8 cellular contexts compared by ENCODE assay signal in the genomic region with DNA sequence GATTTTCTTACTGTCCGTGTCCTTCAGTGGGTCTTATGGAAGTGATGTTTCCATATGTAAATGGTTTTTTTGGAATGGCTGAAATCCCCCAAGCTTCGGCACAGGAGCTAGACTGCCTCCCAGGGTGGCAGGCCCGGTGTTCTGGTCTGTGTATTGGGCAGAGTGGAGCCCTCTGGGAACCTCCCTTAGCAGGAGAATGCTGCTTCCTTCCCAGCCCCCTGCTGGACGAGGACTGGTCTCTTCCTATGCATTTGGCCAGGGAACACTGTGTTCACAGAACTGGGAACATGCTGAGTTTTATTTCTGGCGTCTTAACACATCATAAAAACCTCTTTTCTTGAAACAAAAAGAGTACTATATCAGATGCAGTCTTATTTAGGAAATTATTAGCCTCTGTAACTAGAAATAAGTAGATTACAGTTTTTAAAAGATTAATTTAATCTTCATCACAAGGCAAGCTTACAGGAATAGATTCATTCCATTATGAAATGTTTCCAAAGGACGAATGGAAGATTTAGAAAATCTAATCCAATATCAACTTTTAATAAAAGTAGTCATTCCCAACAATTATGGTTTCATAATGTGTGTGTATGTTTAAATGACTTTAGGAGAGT. TPM values are rescaled to one million over a fixed set of nuclear protein-coding genes. Genes with fewer than 3 reads are reported as not detected.
DNase-seq lines count a peak whose midpoint lies in the region; ATAC-seq and TF ChIP-seq lines count a peak whose summit lies in the region.

No MANE protein-coding gene starts in this region.

- peaks cover 61% of the 10 kb centered on the region for H3K4me1 Mint-ChIP-seq in Calu3 (ENCODE audit: low read depth, unreplicated experiment)
- peaks cover 50% of the 10 kb centered on the region for H3K4me1 Mint-ChIP-seq in brain
- peaks cover 12 to 23% of the 10 kb centered on the region in 2 donors for H3K4me1 Mint-ChIP-seq in effector memory CD8-positive, alpha-beta T cell (ENCODE audit: low read depth in 2 of 2)

- TF ChIP-seq CTCF in Calu3 (IDR thresholded peaks at IDR 0.05; ENCODE audit: unreplicated experiment), result peak; percentile 46
- TF ChIP-seq CTCF in brain (conservative IDR thresholded peaks at IDR 0.05), result peak; percentile 35 to 64
- TF ChIP-seq CTCF in left lung (IDR thresholded peaks at IDR 0.05), result peak; percentile 34 to 57

- H3K9me3 Mint-ChIP-seq in Calu3 (ENCODE audit: low read depth, unreplicated experiment) (no peaks in the 10 kb centered on the region), brain (peaks cover 0 to 3% (median 0%) of the 10 kb centered on the region in 5 experiments)
- H3K9me3 Mint-ChIP-seq in effector memory CD8-positive, alpha-beta T cell, result no peaks in the 10 kb centered on the region

- H3K4me3 Mint-ChIP-seq in Calu3 (ENCODE audit: low read depth, unreplicated experiment), result no peak overlapping the region
- peak overlapping the region in 1 of 5 experiments; percentile 9 for H3K4me3 Mint-ChIP-seq in brain
- H3K4me3 Mint-ChIP-seq in effector memory CD8-positive, alpha-beta T cell, result no peak overlapping the region

- H3K9me3 ChIP-seq in left lung (no peaks in the 10 kb centered on the region), aorta (ENCODE audit: control insufficient read depth, low read length) (no peaks in the 10 kb centered on the region)

- H3K4me3 ChIP-seq in left lung (no peak overlapping the region), aorta (ENCODE audit: low read length in 2 of 2) (no peak overlapping the region)

- intact Hi-C loops in Calu3 (cut with micrococcal nuclease; ENCODE audit: unreplicated experiment) (loop anchor here (2.0 to 10.0 kb wide), 5 partner anchors 24 to 426 kb away; no protein-coding TSS in a partner anchor), left lung (cut with DNase I) (no loop called here), aorta (cut with DNase I) (loop anchor here (5.0 to 10.0 kb wide), 3 partner anchors 108 to 266 kb away; a partner anchor contains a TSS)

- H3K27me3 ChIP-seq in left lung (no peaks in the 10 kb centered on the region), aorta (ENCODE audit: control insufficient read depth in 1 of 2, insufficient read depth in 2 of 2, low read length in 1 of 2) (no peaks in the 10 kb centered on the region)

- H3K27ac ChIP-seq in left lung (peak overlapping the region; percentile 67 to 77), aorta (ENCODE audit: low read depth in 1 of 2, low read length in 2 of 2) (peak overlapping the region in 1 of 2 donors; percentile 43)

- TSS peak; percentile 80 for BruUV-seq in Calu3 (replicated peaks; lab: Mats Ljungman, UMichigan)

- WGBS in aorta, 2 donors, result 14 to 17% methylated on average over 6 of the region's 6 CpGs

- DNase-seq in Calu3, result peak; percentile 70
- DNase-seq in LHCN-M2 (ENCODE audit: low read depth), result peak; percentile 67
- DNase-seq in left lung, result no peak
- peak; percentile 59 to 82 for DNase-seq in aorta
- no peak for DNase-seq in effector memory CD8-positive, alpha-beta T cell
- no peak for DNase-seq in mesenteric fat pad (ENCODE audit: low spot score)

- H3K4me1 ChIP-seq in left lung (peaks cover 24 to 35% of the 10 kb centered on the region in 2 donors), aorta (ENCODE audit: control insufficient read depth in 1 of 2, insufficient read depth in 2 of 2, low read length in 2 of 2) (no peaks in the 10 kb centered on the region)

- no peaks in the 10 kb centered on the region for H3K27me3 Mint-ChIP-seq in Calu3 (ENCODE audit: unreplicated experiment)
- H3K27me3 Mint-ChIP-seq in brain, result peaks cover 4% of the 10 kb centered on the region
- no peaks in the 10 kb centered on the region for H3K27me3 Mint-ChIP-seq in effector memory CD8-positive, alpha-beta T cell

- H3K36me3 Mint-ChIP-seq in Calu3 (ENCODE audit: insufficient read depth, unreplicated experiment), result peaks cover 19% of the 10 kb centered on the region
- peaks cover 3% of the 10 kb centered on the region for H3K36me3 Mint-ChIP-seq in brain
- peaks cover 58% of the 10 kb centered on the region for H3K36me3 Mint-ChIP-seq in effector memory CD8-positive, alpha-beta T cell (ENCODE audit: insufficient read depth)

- H3K27ac Mint-ChIP-seq in Calu3 (ENCODE audit: unreplicated experiment) (peak overlapping the region; percentile 85), brain (peak overlapping the region; percentile 41 to 87 (median 66))
- H3K27ac Mint-ChIP-seq in effector memory CD8-positive, alpha-beta T cell, result peak overlapping the region in 1 of 2 donors; percentile 31

- ATAC-seq in left lung (peak; percentile 41), aorta (ENCODE audit: low FRiP score) (peak; percentile 69), GM18858 (IDR thresholded peaks at IDR 0.05; ENCODE audit: unreplicated experiment) (no peak)
- no peak for ATAC-seq in effector memory CD8-positive, alpha-beta T cell (replicated peaks)

- CTCF ChIA-PET in Calu3 (lab: Charles Lee), result interaction anchor here (0.9 to 1.9 kb wide), 4 partner anchors 9 to 46 kb away, joined by 3 to 6 read pairs (median 4); no protein-coding TSS in a partner anchor

- H3K36me3 ChIP-seq in left lung, result no peaks in the 10 kb centered on the region
- no peaks in the 10 kb centered on the region for H3K36me3 ChIP-seq in aorta (ENCODE audit: control insufficient read depth in 1 of 2, insufficient read depth in 2 of 2, low read length in 1 of 2)

RNA-seq across cellular contexts. Expression of a gene that starts 56.6 kb away (rescaled TPM):
- total RNA-seq in Calu3 (2022) (14.2 and 15.0 TPM in 2 replicates), LHCN-M2 (2014; rRNA removed) (9.5 and 13.8 TPM in 2 replicates), left lung (1 to 10 TPM; 6.5 to 9.1 TPM), aorta (1 to 10 TPM; 3.9 to 4.7 TPM), mesenteric fat pad (4.1 TPM)
- 4.8 TPM for polyA plus RNA-seq in LHCN-M2 (2012)
- polyA plus RNA-seq in brain (ENCODE audit: insufficient read depth, low read depth, low replicate concordance) (8.0 TPM), aorta (1 to 10 TPM in 1 of 2 donors, under 1 TPM in 1; 0.64 to 1.0 TPM)

Comparison
In these comparisons a context has a peak if more than half of its experiments do, and no peak if none do; other contexts are left out.
1. DNase-seq: peak in Calu3 (single experiment), LHCN-M2 (single experiment) and aorta (2 of 2); none in left lung (0 of 2), effector memory CD8-positive, alpha-beta T cell (0 of 3) and mesenteric fat pad (single experiment).
2. ATAC-seq: peak in left lung (single experiment) and aorta (single experiment); none in effector memory CD8-positive, alpha-beta T cell (single experiment) and GM18858 (single experiment).
3. intact Hi-C loops: an anchor here in Calu3 (2.0 to 10.0 kb wide) and aorta (5.0 to 10.0 kb wide); none called in left lung.
4. Peak in every context shown above with its lines, with median percentiles within 50 percentile points of each other: CTCF ChIP-seq.